15 cellular contexts compared by ENCODE assay signal in the genomic region with DNA sequence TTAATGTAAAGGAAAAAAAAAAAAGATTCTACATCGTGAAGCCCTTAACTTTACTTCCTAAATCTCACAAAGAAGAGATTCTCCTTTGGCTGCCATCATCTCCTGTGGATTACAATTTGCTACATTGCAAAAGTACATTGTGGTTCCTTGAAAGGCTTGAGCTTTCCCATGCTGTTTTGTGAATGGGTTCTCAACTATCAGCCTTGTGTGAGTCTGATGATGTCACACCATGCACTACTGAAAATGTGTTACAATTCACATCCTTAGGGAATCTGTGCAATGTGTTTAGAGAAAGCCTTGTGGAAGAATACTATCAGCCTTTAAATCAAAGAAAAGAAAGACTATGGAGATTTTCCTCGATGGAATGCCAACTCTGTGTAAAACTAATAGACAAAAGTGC.
"Had no signal": no experiment of that assay in that cellular context is flagged by ENCODE, and none has a peak within 500 bp of the region (broad histone marks: within the 10 kb centered on the region; RNA-seq: fewer than 3 reads in every experiment).

No MANE protein-coding gene starts in this region.

- H3K27ac ChIP-seq: sigmoid colon, thyroid gland had no signal

- DNase-seq: activated CD4-positive, alpha-beta T cell treated with anti-CD3 and anti-CD28 coated beads, Interleukin-2, amount 50 U/mL, for 48 hours; activated naive CD4-positive, alpha-beta T cell treated with Interleukin-2 at 50 U/mL for 16 hours; aorta; cerebellar nuclear complex; effector memory CD8-positive, alpha-beta T cell; hippocampal formation; occipital lobe; sigmoid colon; T-cell; T-helper 9 cell; thyroid gland had no signal

- H3K9me3 ChIP-seq: sigmoid colon, thyroid gland had no signal

- H3K36me3 ChIP-seq: sigmoid colon, thyroid gland had no signal

- H3K27me3 ChIP-seq: sigmoid colon, thyroid gland had no signal

- H3K4me1 ChIP-seq: sigmoid colon, thyroid gland had no signal

- ATAC-seq: activated T-helper 17 cell treated with anti-CD3 and anti-CD28 coated beads, Interleukin-2, amount 50 U/mL, for 72 hours; effector memory CD8-positive, alpha-beta T cell; natural killer cell treated with Interleukin-12 subunit alpha and Interleukin-12 subunit beta and Interleukin-15 and Interleukin-18, amount 100 ng/mL, for 72 hours; stimulated activated memory B cell treated with anti-CD40 and anti-IgM and Interleukin-4, amounts not matched to agents 10 μg/mL and 1 μg/mL and 100 μg/mL, for 72 hours; T-cell had no signal

- H3K4me3 ChIP-seq: sigmoid colon, thyroid gland had no signal

- FAIRE-seq: urothelium cell line had no signal
